14 cellular contexts compared by ENCODE assay signal in genomic region chr9:134028575-134029247, GRCh38.
"Had no signal": no experiment of that assay in that cellular context is flagged by ENCODE, and none has a peak within 500 bp of the region (broad histone marks: within the 10 kb centered on the region; RNA-seq: fewer than 3 reads in every experiment).

No MANE protein-coding gene starts in this region.

- H3K9me3 ChIP-seq: gastroesophageal sphincter, mucosa of descending colon, tibial artery, uterus had no signal

- H3K4me1 ChIP-seq: uterus had no signal

- ATAC-seq: activated T-cell treated with anti-CD3 and anti-CD28 coated beads, Interleukin-2, amount 50 U/mL, for 4 hours; gastroesophageal sphincter; mucosa of descending colon; naive thymus-derived CD8-positive, alpha-beta T cell had no signal

- H3K36me3 ChIP-seq: uterus had no signal

- H3K27ac ChIP-seq: gastroesophageal sphincter, tibial artery, uterus had no signal

- H3K27me3 ChIP-seq: gastroesophageal sphincter, tibial artery, uterus had no signal

- FAIRE-seq: bronchial epithelial cell, colon had no signal

- H3K4me3 ChIP-seq: gastroesophageal sphincter, mucosa of descending colon, tibial artery, uterus had no signal

- H3K4me3 Mint-ChIP-seq: activated CD4-positive, alpha-beta memory T cell treated with anti-CD3 and anti-CD28 coated beads for 36 hours; activated naive CD8-positive, alpha-beta T cell treated with anti-CD3 and anti-CD28 coated beads, Interleukin-2, amount 10 ng/mL, durations not matched to agents 7 days and 5 days; activated T-cell treated with anti-CD3 and anti-CD28 coated beads, Interleukin-2, amount 50 U/mL, for 4 hours had no signal

- H3K27me3 Mint-ChIP-seq: activated CD4-positive, alpha-beta memory T cell treated with anti-CD3 and anti-CD28 coated beads for 36 hours; naive thymus-derived CD8-positive, alpha-beta T cell had no signal

- DNase-seq: activated CD4-positive, alpha-beta memory T cell treated with anti-CD3 and anti-CD28 coated beads for 36 hours; activated CD4-positive, alpha-beta T cell treated with anti-CD3 and anti-CD28 coated beads for 1 hour; activated gamma-delta T cell; activated naive CD8-positive, alpha-beta T cell treated with anti-CD3 and anti-CD28 coated beads, Interleukin-2, amount 10 ng/mL, durations not matched to agents 7 days and 5 days; activated T-cell treated with anti-CD3 and anti-CD28 coated beads, Interleukin-2, amount 50 U/mL, for 4 hours; hippocampal formation; mammary epithelial cell; naive thymus-derived CD8-positive, alpha-beta T cell; tibial artery; uterus had no signal

- H3K9me3 Mint-ChIP-seq: activated CD4-positive, alpha-beta memory T cell treated with anti-CD3 and anti-CD28 coated beads for 36 hours; activated naive CD8-positive, alpha-beta T cell treated with anti-CD3 and anti-CD28 coated beads, Interleukin-2, amount 10 ng/mL, durations not matched to agents 7 days and 5 days; activated T-cell treated with anti-CD3 and anti-CD28 coated beads, Interleukin-2, amount 50 U/mL, for 4 hours; naive thymus-derived CD8-positive, alpha-beta T cell had no signal

- H3K27ac Mint-ChIP-seq: activated CD4-positive, alpha-beta memory T cell treated with anti-CD3 and anti-CD28 coated beads for 36 hours; activated naive CD8-positive, alpha-beta T cell treated with anti-CD3 and anti-CD28 coated beads, Interleukin-2, amount 10 ng/mL, durations not matched to agents 7 days and 5 days had no signal
